ENCODE assay signal across 8 cellular contexts in the genomic region with DNA sequence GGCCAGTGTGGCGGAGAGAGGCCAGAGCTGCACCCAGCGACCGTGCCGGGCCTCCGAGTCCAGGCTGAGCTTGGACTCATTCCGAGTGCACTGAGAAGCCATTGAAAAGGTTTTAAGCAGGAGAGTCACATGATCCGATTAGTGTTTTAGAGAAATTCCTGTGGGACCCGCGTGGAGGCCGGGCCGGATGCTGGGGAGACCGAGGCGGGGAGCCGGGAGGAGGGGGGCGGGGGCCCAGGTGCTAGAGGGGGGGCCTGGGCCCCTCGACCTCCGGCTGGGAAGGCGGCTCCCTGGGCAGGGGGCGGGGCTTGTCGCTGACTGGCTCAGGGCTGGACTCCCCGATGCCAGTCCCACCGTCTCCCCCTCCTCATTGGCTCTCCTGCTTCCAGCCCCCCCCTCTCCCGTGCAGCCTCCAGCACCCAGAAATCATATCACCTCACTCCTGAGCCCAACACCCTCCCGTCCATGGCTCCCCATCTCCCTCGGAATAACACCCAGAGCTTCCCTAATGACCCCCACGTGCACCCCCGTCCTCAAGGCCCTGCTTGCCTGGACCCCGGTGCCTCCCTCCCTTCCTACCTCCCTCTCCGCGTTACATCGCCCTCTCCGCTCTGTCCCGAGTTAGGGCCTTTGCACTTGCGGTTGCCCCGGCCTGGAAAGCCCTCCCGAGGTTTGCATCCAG. TPM values are rescaled to one million over a fixed set of nuclear protein-coding genes. Genes with fewer than 3 reads are reported as not detected.
A peak's percentile ranks its signal among the peaks of the same experiment; 100 is the strongest.
DNase-seq lines count a peak whose midpoint lies in the region; ATAC-seq and TF ChIP-seq lines count a peak whose summit lies in the region.

No MANE protein-coding gene starts in this region.

- no peak for TF ChIP-seq CTCF in left ventricle myocardium inferior (IDR thresholded peaks at IDR 0.05; ENCODE audit: borderline replicate concordance)

- H3K36me3 ChIP-seq in left ventricle myocardium inferior = no peaks in the 10 kb centered on the region

- peak overlapping the region; percentile 83 for H3K27ac ChIP-seq in left ventricle myocardium inferior (replicated peaks)

- no peak for ATAC-seq in GM18873 (IDR thresholded peaks at IDR 0.05; ENCODE audit: low FRiP score, unreplicated experiment)
- no peak for ATAC-seq in HG03354 (IDR thresholded peaks at IDR 0.05; ENCODE audit: poor library complexity, severe bottlenecking, unreplicated experiment)

- H3K9me3 ChIP-seq in left ventricle myocardium inferior (replicated peaks) = no peaks in the 10 kb centered on the region

- peaks cover 45% of the 10 kb centered on the region for H3K4me1 ChIP-seq in left ventricle myocardium inferior

- no peaks in the 10 kb centered on the region for H3K27me3 ChIP-seq in left ventricle myocardium inferior (ENCODE audit: low read depth)

- DNase-seq in activated CD4-positive, alpha-beta T cell treated with anti-CD3 and anti-CD28 coated beads for 24 hours (ENCODE audit: low read depth in 2 of 2) = peak; percentile 47 to 54
- DNase-seq in activated CD4-positive, alpha-beta T cell treated with anti-CD3 and anti-CD28 coated beads, Interleukin-2, amount 50 U/mL, for 4 hours = no peak
- DNase-seq in NCI-H82 (lab: John Stamatoyannopoulos, UW) (peak; percentile 98), amygdala (lab: John Stamatoyannopoulos, UW) (peak in 53 of 56 donors; percentile 12 to 83 (median 68)), left ventricle myocardium inferior (peak; percentile 80), posterior cingulate gyrus (peak; percentile 60 to 96 (median 76))

- H3K4me3 ChIP-seq in left ventricle myocardium inferior = peak overlapping the region; percentile 61

- intact Hi-C loops in left ventricle myocardium inferior (cut with micrococcal nuclease) (no loop called here), posterior cingulate gyrus (cut with DNase I) (no loop called here)

RNA-seq across cellular contexts. Expression of gene ZNF579, which starts 5.2 kb away (rescaled TPM):
- total RNA-seq in left ventricle myocardium inferior = 11.5 TPM

RNA-seq across cellular contexts. Expression of gene FIZ1, which starts 13.5 kb away (rescaled TPM):
- 16.0 TPM for total RNA-seq in left ventricle myocardium inferior

RNA-seq across cellular contexts. Expression of gene ZNF524, which starts 14.3 kb away (rescaled TPM):
- 15.6 TPM for total RNA-seq in left ventricle myocardium inferior

RNA-seq across cellular contexts. Expression of gene ZNF865, which starts 19.6 kb away (rescaled TPM):
- total RNA-seq in left ventricle myocardium inferior = 17.0 TPM

RNA-seq across cellular contexts. Expression of gene ZNF784, which starts 38.6 kb away (rescaled TPM):
- 13.2 TPM for total RNA-seq in left ventricle myocardium inferior

Comparison
In these comparisons a context has a peak if more than half of its experiments do, and no peak if none do; other contexts are left out.
1. DNase-seq: peak in activated CD4-positive, alpha-beta T cell treated with anti-CD3 and anti-CD28 coated beads for 24 hours (2 of 2), NCI-H82 (single experiment), amygdala (53 of 56), left ventricle myocardium inferior (single experiment) and posterior cingulate gyrus (10 of 10); none in activated CD4-positive, alpha-beta T cell treated with anti-CD3 and anti-CD28 coated beads, Interleukin-2, amount 50 U/mL, for 4 hours (0 of 2).